In the genomic region with DNA sequence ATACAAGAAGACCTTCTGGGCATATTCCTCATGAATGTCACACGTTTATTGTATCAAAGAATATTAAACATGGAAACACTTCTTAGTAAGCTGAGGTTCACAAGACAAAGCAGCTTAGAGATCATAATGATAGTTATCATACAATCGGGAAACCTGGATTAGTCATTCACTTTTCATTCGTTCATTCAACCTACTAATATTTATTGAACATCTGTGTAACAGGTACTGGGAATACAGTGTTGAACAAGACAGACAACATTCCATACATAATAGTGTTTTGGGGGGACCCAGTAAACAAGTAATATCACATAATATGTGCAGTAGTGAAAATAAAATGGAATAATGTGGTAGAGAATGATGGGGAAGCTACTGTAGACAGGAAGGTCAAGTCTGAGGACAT, we compare ENCODE assay signal across 30 cellular contexts.
"Had no signal": no experiment of that assay in that cellular context is flagged by ENCODE, and none has a peak within 500 bp of the region (broad histone marks: within the 10 kb centered on the region; RNA-seq: fewer than 3 reads in every experiment).

No MANE protein-coding gene starts in this region.

- DNase-seq: activated CD4-positive, alpha-beta memory T cell treated with anti-CD3 and anti-CD28 coated beads for 36 hours; activated CD4-positive, alpha-beta T cell treated with anti-CD3 and anti-CD28 coated beads for 36 hours; activated CD4-positive, alpha-beta T cell treated with anti-CD3 and anti-CD28 coated beads, Interleukin-2, amount 10 ng/mL, durations not matched to agents 24 days and 14 days; activated CD4-positive, CD25-positive, alpha-beta regulatory T cell; activated CD4-positive, CD25-positive, alpha-beta regulatory T cell treated with anti-CD3 and anti-CD28 coated beads, Interleukin-2, amount 50 U/mL, for 72 hours; activated CD8-positive, alpha-beta memory T cell treated with anti-CD3 and anti-CD28 coated beads, Interleukin-2, amount 10 ng/mL, durations not matched to agents 7 days and 5 days; activated CD8-positive, alpha-beta memory T cell treated with anti-CD3 and anti-CD28 coated beads, Interleukin-2, amount 50 U/mL, for 4 hours; activated CD8-positive, alpha-beta T cell treated with anti-CD3 and anti-CD28 coated beads, Interleukin-2, amount 10 ng/mL, durations not matched to agents 7 days and 5 days; activated effector memory CD4-positive, alpha-beta T cell treated with anti-CD3 and anti-CD28 coated beads, Interleukin-2, amount 50 U/mL, for 16 hours; activated naive CD4-positive, alpha-beta T cell treated with anti-CD3 and anti-CD28 coated beads for 36 hours; activated naive CD8-positive, alpha-beta T cell treated with anti-CD3 and anti-CD28 coated beads for 36 hours; activated naive CD8-positive, alpha-beta T cell treated with anti-CD3 and anti-CD28 coated beads, Interleukin-2, amount 50 U/mL, for 24 hours; activated T-cell treated with anti-CD3 and anti-CD28 coated beads, Interleukin-2, amount 50 U/mL, for 1 hour; activated T-cell treated with anti-CD3 and anti-CD28 coated beads, Interleukin-2, amount 50 U/mL, for 48 hours; adrenal gland; amygdala; aorta; body of pancreas; central memory CD4-positive, alpha-beta T cell; dorsolateral prefrontal cortex; effector memory CD4-positive, alpha-beta T cell; endodermal cell; foreskin fibroblast; gastrocnemius medialis; glutamatergic neuron; heart left ventricle; T-helper 2 cell had no signal

- H3K4me1 ChIP-seq: adrenal gland, body of pancreas, gastrocnemius medialis, heart left ventricle had no signal

- H3K27me3 ChIP-seq: adrenal gland, body of pancreas, cardiac muscle cell, gastrocnemius medialis had no signal

- H3K4me3 ChIP-seq: adrenal gland, body of pancreas, cardiac muscle cell, coronary artery, dorsolateral prefrontal cortex, gastrocnemius medialis, heart left ventricle had no signal

- H3K27ac ChIP-seq: adrenal gland, body of pancreas, cardiac muscle cell, coronary artery, dorsolateral prefrontal cortex, gastrocnemius medialis, heart left ventricle had no signal

- H3K9me3 ChIP-seq: adrenal gland, body of pancreas, gastrocnemius medialis, heart left ventricle had no signal

- H3K36me3 ChIP-seq: adrenal gland, cardiac muscle cell, gastrocnemius medialis, heart left ventricle had no signal

- ATAC-seq: activated CD4-positive, alpha-beta T cell treated with anti-CD3 and anti-CD28 coated beads for 36 hours; activated CD8-positive, alpha-beta memory T cell treated with anti-CD3 and anti-CD28 coated beads, Interleukin-2, amount 10 ng/mL, durations not matched to agents 7 days and 5 days; activated CD8-positive, alpha-beta T cell treated with anti-CD3 and anti-CD28 coated beads, Interleukin-2, amount 10 ng/mL, durations not matched to agents 7 days and 5 days; activated naive CD8-positive, alpha-beta T cell treated with anti-CD3 and anti-CD28 coated beads, Interleukin-2, amount 50 U/mL, for 24 hours; body of pancreas; esophagus mucosa; gastrocnemius medialis; heart left ventricle had no signal
